ENCODE assay signal across 8 cellular contexts in the genomic region with DNA sequence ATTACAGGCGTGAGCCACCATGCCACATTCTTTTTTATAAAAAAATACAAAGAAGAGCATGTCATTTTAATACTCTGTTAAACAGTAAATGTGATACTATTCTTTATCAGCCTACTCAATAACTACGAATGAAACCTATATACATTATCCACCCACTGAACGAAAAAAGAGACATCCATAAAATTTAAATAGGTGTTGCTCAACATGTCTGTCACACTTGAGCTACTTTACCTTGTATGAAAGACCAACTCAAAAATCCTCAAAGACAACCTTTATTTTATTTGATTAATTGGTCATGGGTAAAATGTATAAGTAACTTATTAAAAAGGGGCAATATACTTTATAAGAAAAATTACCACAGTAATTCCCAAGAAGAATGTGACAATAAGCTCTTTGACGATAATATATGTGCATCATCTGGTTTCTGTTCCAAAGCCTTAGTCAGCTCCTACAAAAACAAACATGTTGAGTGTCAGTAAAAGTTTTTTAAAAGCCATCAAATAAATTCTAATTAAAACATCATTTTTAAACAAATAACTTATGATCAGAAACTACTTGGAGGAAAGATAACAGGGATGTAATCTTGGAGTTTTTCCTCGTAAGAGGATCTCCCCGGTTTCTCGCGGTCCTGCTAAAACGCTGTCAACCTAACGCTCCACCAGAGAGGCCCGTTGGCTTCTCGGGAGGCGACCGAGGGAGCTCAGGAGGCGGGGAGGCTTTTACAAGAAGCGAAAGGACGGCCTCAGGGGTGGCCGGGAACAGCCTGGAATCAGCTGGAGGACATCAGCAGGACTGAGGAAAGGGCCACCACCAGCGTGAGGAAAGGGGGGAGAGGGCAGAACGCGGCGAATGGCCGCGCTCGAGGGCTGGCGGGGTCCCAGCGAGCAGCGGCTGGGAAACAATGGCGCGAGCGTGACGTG. TPM values are rescaled to one million over a fixed set of nuclear protein-coding genes. Genes with fewer than 3 reads are reported as not detected.
DNase-seq lines count a peak whose midpoint lies in the region; ATAC-seq and TF ChIP-seq lines count a peak whose summit lies in the region.

No MANE protein-coding gene starts in this region.

- H3K27me3 ChIP-seq in MG63 (no peaks in the 10 kb centered on the region), psoas muscle (ENCODE audit: insufficient read depth in 3 of 3, low read length in 2 of 3) (no peaks in the 10 kb centered on the region)

- no peaks in the 10 kb centered on the region for H3K9me3 Mint-ChIP-seq in T-helper 2 cell treated with Interferon-gamma antibody and Interleukin-4, amounts not matched to agents 5 μg/mL and 100 μg/mL, for 36 hours
- no peaks in the 10 kb centered on the region for H3K9me3 Mint-ChIP-seq in MCF 10A (ENCODE audit: unreplicated experiment)

- no peak for TF ChIP-seq CTCF in MCF 10A (IDR thresholded peaks at IDR 0.05; ENCODE audit: unreplicated experiment)
- no peak for TF ChIP-seq CTCF in psoas muscle (IDR thresholded peaks at IDR 0.05)

- intact Hi-C loops in MCF 10A (cut with micrococcal nuclease), result no loop called here
- intact Hi-C loops in psoas muscle (cut with DNase I), result no loop called here

- H3K4me1 Mint-ChIP-seq in T-helper 2 cell treated with Interferon-gamma antibody and Interleukin-4, amounts not matched to agents 5 μg/mL and 100 μg/mL, for 36 hours (ENCODE audit: low read depth), result peaks cover 6% of the 10 kb centered on the region
- H3K4me1 Mint-ChIP-seq in MCF 10A (ENCODE audit: insufficient read depth, unreplicated experiment), result peaks cover 21% of the 10 kb centered on the region

- H3K36me3 ChIP-seq in MG63, result no peaks in the 10 kb centered on the region
- H3K36me3 ChIP-seq in psoas muscle (ENCODE audit: insufficient read depth in 1 of 2, low read depth in 1 of 2), result no peaks in the 10 kb centered on the region

- H3K27ac ChIP-seq in psoas muscle, result peak overlapping the region; percentile 84

- peak overlapping the region; percentile 89 for H3K27ac Mint-ChIP-seq in T-helper 2 cell treated with Interferon-gamma antibody and Interleukin-4, amounts not matched to agents 5 μg/mL and 100 μg/mL, for 36 hours
- peak overlapping the region; percentile 98 for H3K27ac Mint-ChIP-seq in MCF 10A (ENCODE audit: low read depth, unreplicated experiment)

- BruUV-seq in MCF 10A (replicated peaks; lab: Mats Ljungman, UMichigan), result TSS peak; percentile 62

- H3K27me3 Mint-ChIP-seq in T-helper 2 cell treated with Interferon-gamma antibody and Interleukin-4, amounts not matched to agents 5 μg/mL and 100 μg/mL, for 36 hours (ENCODE audit: low read depth), result peaks cover 6% of the 10 kb centered on the region
- H3K27me3 Mint-ChIP-seq in MCF 10A (ENCODE audit: insufficient read depth, unreplicated experiment), result no peaks in the 10 kb centered on the region

- H3K9me3 ChIP-seq in MG63 (no peaks in the 10 kb centered on the region), psoas muscle (no peaks in the 10 kb centered on the region)

- DNase-seq in NCI-H524 (lab: John Stamatoyannopoulos, UW) (peak; percentile 27 to 47), NCI-H524 treated with DMSO at 0.1 percent for 48 hours (lab: John Stamatoyannopoulos, UW) (no peak), MG63 (peak; percentile 56), MCF 10A (ENCODE audit: unreplicated experiment) (peak; percentile 46), hypothalamus (lab: John Stamatoyannopoulos, UW) (peak in 44 of 51 donors; percentile 20 to 89 (median 54)), psoas muscle (peak; percentile 51 to 77)
- peak; percentile 42 for DNase-seq in T-helper 2 cell treated with Interferon-gamma antibody and Interleukin-4, amounts not matched to agents 5 μg/mL and 100 μg/mL, for 36 hours (ENCODE audit: low spot score)

- H3K36me3 Mint-ChIP-seq in T-helper 2 cell treated with Interferon-gamma antibody and Interleukin-4, amounts not matched to agents 5 μg/mL and 100 μg/mL, for 36 hours (ENCODE audit: low read depth), result no peaks in the 10 kb centered on the region
- H3K36me3 Mint-ChIP-seq in MCF 10A (ENCODE audit: insufficient read depth, unreplicated experiment), result peaks cover 5% of the 10 kb centered on the region

- 9% methylated on average over 32 of the region's 32 CpGs for WGBS in psoas muscle, 3 donors

- POLR2A ChIA-PET in MCF 10A (lab: Yijun Ruan, JAX), result interaction anchor here (0.7 to 2.9 kb wide), 5 partner anchors 8 to 285 kb away, joined by 3 to 17 read pairs (median 5); partner anchors contain the start of genes ANKRD18B and NOL6

- H3K4me3 ChIP-seq in MG63 (peak overlapping the region; percentile 55), psoas muscle (peak overlapping the region; percentile 74)

- no peaks in the 10 kb centered on the region for H3K4me1 ChIP-seq in psoas muscle

- H3K4me3 Mint-ChIP-seq in T-helper 2 cell treated with Interferon-gamma antibody and Interleukin-4, amounts not matched to agents 5 μg/mL and 100 μg/mL, for 36 hours, result peak overlapping the region; percentile 95
- peak overlapping the region; percentile 76 for H3K4me3 Mint-ChIP-seq in MCF 10A (ENCODE audit: unreplicated experiment)

- peak; percentile 88 to 97 (median 90) for ATAC-seq in psoas muscle
- no peak for ATAC-seq in GM21423 (IDR thresholded peaks at IDR 0.05; ENCODE audit: unreplicated experiment)

- CTCF ChIA-PET in MCF 10A (lab: Yijun Ruan, JAX), result interaction anchor here (0.6 to 1.3 kb wide), 4 partner anchors 44 to 136 kb away, joined by 3 read pairs; no protein-coding TSS in a partner anchor

RNA-seq across cellular contexts. Expression of gene ANKRD18B, which starts 13.5 kb away (rescaled TPM):
- total RNA-seq in MG63 (2014; rRNA removed; shearing (Covaris generic); ENCODE audit: low replicate concordance), result not detected in 2 replicates
- 12.5 and 13.0 TPM in 2 replicates for total RNA-seq in MCF 10A (2022)
- under 1 TPM in 3 of 4 donors, not detected in 1; 0.25 to 0.43 (median 0.30) TPM for total RNA-seq in psoas muscle
- polyA plus RNA-seq in psoas muscle, result under 1 TPM in 2 of 3 donors, not detected in 1; 0.01 to 0.07 TPM

RNA-seq across cellular contexts. Expression of gene NOL6, which starts 36.8 kb away (rescaled TPM):
- total RNA-seq in MG63 (2014; rRNA removed; shearing (Covaris generic); ENCODE audit: low replicate concordance), result 16.6 and 38.6 TPM in 2 replicates
- total RNA-seq in MCF 10A (2022) (37.2 and 48.6 TPM in 2 replicates), psoas muscle (10 to 100 TPM; 18.8 to 39.9 (median 33.1) TPM)
- 10 to 100 TPM; 24.6 to 37.2 (median 34.3) TPM for polyA plus RNA-seq in psoas muscle
